In genomic region chr19:19444694-19445155, GRCh38 we compare ENCODE assay signal across 8 cellular contexts. TPM values are rescaled to one million over a fixed set of nuclear protein-coding genes. Genes with fewer than 3 reads are reported as not detected.
DNase-seq lines count a peak whose midpoint lies in the region; ATAC-seq lines count a peak whose summit lies in the region.

No MANE protein-coding gene starts in this region.

- no peaks in the 10 kb centered on the region for H3K9me3 Mint-ChIP-seq in activated T-helper 1 cell treated with anti-CD3 and anti-CD28 coated beads, Interleukin-12 subunit alpha, Interleukin-12 subunit beta, Interleukin-2, Interleukin-4 antibody, amounts not matched to agents 30 ng/mL and 10 ng/mL and 1 ng/mL, durations not matched to agents 14 hours and 24 hours and 36 hours

- H3K36me3 Mint-ChIP-seq in activated T-helper 1 cell treated with anti-CD3 and anti-CD28 coated beads, Interleukin-12 subunit alpha, Interleukin-12 subunit beta, Interleukin-2, Interleukin-4 antibody, amounts not matched to agents 30 ng/mL and 10 ng/mL and 1 ng/mL, durations not matched to agents 14 hours and 24 hours and 36 hours (ENCODE audit: low read depth) = peaks cover 17% of the 10 kb centered on the region

- no peaks in the 10 kb centered on the region for H3K27me3 Mint-ChIP-seq in activated T-helper 1 cell treated with anti-CD3 and anti-CD28 coated beads, Interleukin-12 subunit alpha, Interleukin-12 subunit beta, Interleukin-2, Interleukin-4 antibody, amounts not matched to agents 30 ng/mL and 10 ng/mL and 1 ng/mL, durations not matched to agents 14 hours and 24 hours and 36 hours (ENCODE audit: insufficient read depth)

- H3K27ac Mint-ChIP-seq in activated T-helper 1 cell treated with anti-CD3 and anti-CD28 coated beads, Interleukin-12 subunit alpha, Interleukin-12 subunit beta, Interleukin-2, Interleukin-4 antibody, amounts not matched to agents 30 ng/mL and 10 ng/mL and 1 ng/mL, durations not matched to agents 14 hours and 24 hours and 36 hours = peak overlapping the region; percentile 73

- peaks cover 60% of the 10 kb centered on the region for H3K4me1 Mint-ChIP-seq in activated T-helper 1 cell treated with anti-CD3 and anti-CD28 coated beads, Interleukin-12 subunit alpha, Interleukin-12 subunit beta, Interleukin-2, Interleukin-4 antibody, amounts not matched to agents 30 ng/mL and 10 ng/mL and 1 ng/mL, durations not matched to agents 14 hours and 24 hours and 36 hours (ENCODE audit: low read depth)

- H3K4me3 Mint-ChIP-seq in activated T-helper 1 cell treated with anti-CD3 and anti-CD28 coated beads, Interleukin-12 subunit alpha, Interleukin-12 subunit beta, Interleukin-2, Interleukin-4 antibody, amounts not matched to agents 30 ng/mL and 10 ng/mL and 1 ng/mL, durations not matched to agents 14 hours and 24 hours and 36 hours = peak overlapping the region; percentile 28

- ATAC-seq in left lobe of liver = peak; percentile 48
- no peak for ATAC-seq in GM21447 (IDR thresholded peaks at IDR 0.05; ENCODE audit: unreplicated experiment)

- intact Hi-C loops in activated T-helper 1 cell treated with anti-CD3 and anti-CD28 coated beads, Interleukin-12 subunit alpha, Interleukin-12 subunit beta, Interleukin-2, Interleukin-4 antibody, amounts not matched to agents 30 ng/mL and 10 ng/mL and 1 ng/mL, durations not matched to agents 14 hours and 24 hours and 36 hours (cut with micrococcal nuclease) = loop anchor here (2.0 kb wide), 1 partner anchor 78 kb away; no protein-coding TSS in a partner anchor

- DNase-seq in CD1c-positive myeloid dendritic cell (ENCODE audit: extremely low spot score) (peak; percentile 54), HUDEP-2 (lab: John Stamatoyannopoulos, UW; ENCODE audit: unreplicated experiment in 76 of 76) (peak in 63 of 76 experiments; percentile 16 to 79 (median 55)), left lobe of liver (ENCODE audit: low spot score) (no peak), NCI-H774 (lab: John Stamatoyannopoulos, UW) (no peak), NCI-H2081 (lab: John Stamatoyannopoulos, UW) (no peak), occipital lobe (lab: John Stamatoyannopoulos, UW) (no peak)
- no peak for DNase-seq in activated T-helper 1 cell treated with anti-CD3 and anti-CD28 coated beads, Interleukin-12 subunit alpha, Interleukin-12 subunit beta, Interleukin-2, Interleukin-4 antibody, amounts not matched to agents 30 ng/mL and 10 ng/mL and 1 ng/mL, durations not matched to agents 14 hours and 24 hours and 36 hours (ENCODE audit: low spot score)

RNA-seq across cellular contexts. Expression of gene GATAD2A, which starts 39.2 kb away (rescaled TPM):
- 139 and 142 TPM in 2 replicates for total RNA-seq in activated T-helper 1 cell treated with anti-CD3 and anti-CD28 coated beads, Interleukin-12 subunit alpha, Interleukin-12 subunit beta, Interleukin-2, Interleukin-4 antibody, amounts not matched to agents 30 ng/mL and 10 ng/mL and 1 ng/mL, durations not matched to agents 14 hours and 24 hours and 36 hours
- total RNA-seq in left lobe of liver (36.1 TPM), occipital lobe (14.2 TPM)

Comparison
In these comparisons a context has a peak if more than half of its experiments do, and no peak if none do; other contexts are left out.
1. DNase-seq: peak in CD1c-positive myeloid dendritic cell (single experiment) and HUDEP-2 (63 of 76); none in activated T-helper 1 cell treated with anti-CD3 and anti-CD28 coated beads, Interleukin-12 subunit alpha, Interleukin-12 subunit beta, Interleukin-2, Interleukin-4 antibody, amounts not matched to agents 30 ng/mL and 10 ng/mL and 1 ng/mL, durations not matched to agents 14 hours and 24 hours and 36 hours (single experiment), left lobe of liver (single experiment), NCI-H774 (single experiment), NCI-H2081 (0 of 2) and occipital lobe (single experiment).